ENCODE assay signal across 8 cellular contexts in genomic region chr22:34105461-34106062, GRCh38.
DNase-seq lines count a peak whose midpoint lies in the region; ATAC-seq and TF ChIP-seq lines count a peak whose summit lies in the region.

No MANE protein-coding gene starts in this region.

- ATAC-seq in omental fat pad (ENCODE audit: low FRiP score) (peak; percentile 60), HG03196 (IDR thresholded peaks at IDR 0.05; ENCODE audit: unreplicated experiment) (no peak)

- in situ Hi-C loops in GM13976 (cut with MboI; ENCODE audit: low sequenced_read_pairs, unreplicated experiment) = loop anchor here (10.0 to 25.0 kb wide), 3 partner anchors 181 to 793 kb away; partner anchors contain the start of gene LARGE1

- peak; percentile 36 for DNase-seq in GM13976 (ENCODE audit: low spot score)
- peak; percentile 58 for DNase-seq in NT2/D1 (ENCODE audit: low read depth, low spot score)
- no peak for DNase-seq in epithelial cell of proximal tubule (ENCODE audit: low read depth)
- DNase-seq in omental fat pad (ENCODE audit: low spot score) = peak; percentile 52
- no peak for DNase-seq in T-helper 9 cell
- no peak for DNase-seq in effector CD4-positive, alpha-beta T cell

- no peaks in the 10 kb centered on the region for H3K36me3 ChIP-seq in NT2/D1 (ENCODE audit: insufficient read depth, insufficient read length, low read length)

- H3K9me3 ChIP-seq in NT2/D1 (ENCODE audit: insufficient read depth, low read length) = no peaks in the 10 kb centered on the region

- no peaks in the 10 kb centered on the region for H3K4me1 ChIP-seq in NT2/D1 (ENCODE audit: insufficient read depth, insufficient read length)

- TF ChIP-seq CTCF in 22Rv1 (IDR thresholded peaks at IDR 0.05) (peak; percentile 83), GM13976 (IDR thresholded peaks at IDR 0.05; ENCODE audit: borderline replicate concordance, control extremely low read depth, extremely low read depth, insufficient read depth, missing control alignments) (peak; percentile 58), epithelial cell of proximal tubule (conservative IDR thresholded peaks at IDR 0.05; ENCODE audit: low read depth, low read length) (peak; percentile 40), omental fat pad (IDR thresholded peaks at IDR 0.05) (no peak)

- H3K4me3 ChIP-seq in NT2/D1 (ENCODE audit: insufficient read length, low read depth) (no peak overlapping the region), epithelial cell of proximal tubule (ENCODE audit: low read depth, low read length) (no peak overlapping the region)

- no peak overlapping the region for H3K9ac ChIP-seq in NT2/D1 (ENCODE audit: insufficient read length, low read depth)

- H3K27ac ChIP-seq in 22Rv1 = no peak overlapping the region

- H3K27me3 ChIP-seq in NT2/D1 (ENCODE audit: insufficient read depth, insufficient read length) = no peaks in the 10 kb centered on the region

Comparison
In these comparisons a context has a peak if more than half of its experiments do, and no peak if none do; other contexts are left out.
1. CTCF ChIP-seq: peak in 22Rv1 (single experiment), GM13976 (single experiment) and epithelial cell of proximal tubule (single experiment); none in omental fat pad (0 of 3).
2. DNase-seq: peak in GM13976 (single experiment), NT2/D1 (single experiment) and omental fat pad (single experiment); none in epithelial cell of proximal tubule (single experiment), T-helper 9 cell (single experiment) and effector CD4-positive, alpha-beta T cell (single experiment).